16 cellular contexts compared by ENCODE assay signal in the genomic region with DNA sequence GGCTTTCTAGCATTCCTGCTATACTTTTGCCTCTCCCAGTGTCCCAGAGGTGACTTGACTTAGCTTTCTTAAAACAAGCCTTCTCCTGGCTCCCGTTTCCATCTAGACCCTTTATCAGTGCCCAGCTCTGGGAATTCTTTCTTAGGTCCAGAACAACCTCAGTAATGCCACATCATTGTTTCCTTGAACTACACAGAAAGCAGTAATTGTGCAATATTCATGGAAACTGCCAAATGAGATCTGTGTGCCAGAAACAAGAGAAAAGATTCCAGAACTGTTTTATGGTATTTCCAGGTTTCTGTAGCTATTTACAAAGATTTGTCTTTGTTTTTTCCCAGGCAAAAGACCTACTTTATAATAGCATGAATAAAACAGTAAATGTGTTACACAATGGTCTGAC.
"Had no signal": no experiment of that assay in that cellular context is flagged by ENCODE, and none has a peak within 500 bp of the region (broad histone marks: within the 10 kb centered on the region; RNA-seq: fewer than 3 reads in every experiment).

No MANE protein-coding gene starts in this region.

- H3K27ac Mint-ChIP-seq: activated naive CD4-positive, alpha-beta T cell treated with anti-CD3 and anti-CD28 coated beads, Interleukin-2, amount 50 U/mL, for 24 hours; naive thymus-derived CD8-positive, alpha-beta T cell; stimulated activated naive B cell treated with anti-CD40 and anti-IgM and Interleukin-4, amounts not matched to agents 10 μg/mL and 1 μg/mL and 100 μg/mL, for 72 hours; T-helper 2 cell treated with Interferon-gamma antibody and Interleukin-4, amounts not matched to agents 5 μg/mL and 100 μg/mL, for 36 hours had no signal

- ATAC-seq: body of pancreas; left cardiac atrium; naive thymus-derived CD8-positive, alpha-beta T cell; stimulated activated naive B cell treated with anti-CD40 and anti-IgM and Interleukin-4, amounts not matched to agents 10 μg/mL and 1 μg/mL and 100 μg/mL, for 72 hours; upper lobe of right lung had no signal

- H2AFZ ChIP-seq: hepatocyte, parathyroid adenoma had no signal

- H3K27ac ChIP-seq: body of pancreas, colonic mucosa, hepatocyte, parathyroid adenoma, spleen, upper lobe of right lung had no signal

- H3K4me1 Mint-ChIP-seq: activated naive CD4-positive, alpha-beta T cell treated with anti-CD3 and anti-CD28 coated beads, Interleukin-2, amount 50 U/mL, for 24 hours; central memory CD8-positive, alpha-beta T cell; naive thymus-derived CD8-positive, alpha-beta T cell; stimulated activated naive B cell treated with anti-CD40 and anti-IgM and Interleukin-4, amounts not matched to agents 10 μg/mL and 1 μg/mL and 100 μg/mL, for 72 hours had no signal

- H3K4me2 ChIP-seq: hepatocyte had no signal

- H3K4me3 Mint-ChIP-seq: activated naive CD4-positive, alpha-beta T cell treated with anti-CD3 and anti-CD28 coated beads, Interleukin-2, amount 50 U/mL, for 24 hours; central memory CD8-positive, alpha-beta T cell; naive thymus-derived CD8-positive, alpha-beta T cell; stimulated activated naive B cell treated with anti-CD40 and anti-IgM and Interleukin-4, amounts not matched to agents 10 μg/mL and 1 μg/mL and 100 μg/mL, for 72 hours; T-helper 2 cell treated with Interferon-gamma antibody and Interleukin-4, amounts not matched to agents 5 μg/mL and 100 μg/mL, for 36 hours had no signal

- H3K9me3 Mint-ChIP-seq: activated naive CD4-positive, alpha-beta T cell treated with anti-CD3 and anti-CD28 coated beads, Interleukin-2, amount 50 U/mL, for 24 hours; central memory CD8-positive, alpha-beta T cell; stimulated activated naive B cell treated with anti-CD40 and anti-IgM and Interleukin-4, amounts not matched to agents 10 μg/mL and 1 μg/mL and 100 μg/mL, for 72 hours; T-helper 2 cell treated with Interferon-gamma antibody and Interleukin-4, amounts not matched to agents 5 μg/mL and 100 μg/mL, for 36 hours had no signal

- H3K36me3 Mint-ChIP-seq: activated naive CD4-positive, alpha-beta T cell treated with anti-CD3 and anti-CD28 coated beads, Interleukin-2, amount 50 U/mL, for 24 hours; naive thymus-derived CD8-positive, alpha-beta T cell; stimulated activated naive B cell treated with anti-CD40 and anti-IgM and Interleukin-4, amounts not matched to agents 10 μg/mL and 1 μg/mL and 100 μg/mL, for 72 hours had no signal

- H3K4me3 ChIP-seq: body of pancreas, colonic mucosa, hepatocyte, spleen, thoracic aorta, upper lobe of right lung had no signal

- H3K27me3 ChIP-seq: body of pancreas, colonic mucosa, hepatocyte, spleen, upper lobe of right lung had no signal

- H3K9ac ChIP-seq: parathyroid adenoma had no signal

- H3K36me3 ChIP-seq: colonic mucosa, spleen, thoracic aorta, upper lobe of right lung had no signal

- H3K9me3 ChIP-seq: body of pancreas, colonic mucosa, spleen, thoracic aorta, upper lobe of right lung had no signal

- DNase-seq: activated CD4-positive, alpha-beta T cell treated with anti-CD3 and anti-CD28 coated beads, Interleukin-2, amount 50 U/mL, for 48 hours; activated gamma-delta T cell; body of pancreas; colonic mucosa; erythroblast; left cardiac atrium; naive thymus-derived CD8-positive, alpha-beta T cell; spleen; stimulated activated naive B cell treated with anti-CD40 and anti-IgM and Interleukin-4, amounts not matched to agents 10 μg/mL and 1 μg/mL and 100 μg/mL, for 72 hours; upper lobe of right lung had no signal

- H3K27me3 Mint-ChIP-seq: activated naive CD4-positive, alpha-beta T cell treated with anti-CD3 and anti-CD28 coated beads, Interleukin-2, amount 50 U/mL, for 24 hours; central memory CD8-positive, alpha-beta T cell; stimulated activated naive B cell treated with anti-CD40 and anti-IgM and Interleukin-4, amounts not matched to agents 10 μg/mL and 1 μg/mL and 100 μg/mL, for 72 hours had no signal

- H3K4me1 ChIP-seq: body of pancreas, colonic mucosa, parathyroid adenoma, spleen, upper lobe of right lung had no signal
